Comparison of ENCODE assay signal across 32 cellular contexts in the genomic region with DNA sequence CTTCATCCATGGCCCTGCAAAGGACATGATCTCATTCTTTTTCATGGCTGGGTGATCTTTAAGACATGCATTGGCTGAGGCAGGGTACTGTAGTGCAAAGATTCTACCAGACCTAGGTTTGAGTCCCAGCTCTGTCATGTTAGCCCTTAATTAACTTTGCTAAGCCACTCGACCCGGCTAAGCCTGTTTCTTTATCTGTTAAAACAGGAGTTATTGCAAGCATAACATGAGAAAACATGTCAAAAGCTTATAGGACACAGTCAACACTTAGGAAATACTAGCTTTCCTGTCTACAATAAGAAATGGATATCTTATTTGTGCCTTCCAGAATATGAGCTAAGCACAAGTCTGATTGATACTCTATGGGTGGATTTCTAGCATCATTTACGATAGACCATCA.
"Had no signal": no experiment of that assay in that cellular context is flagged by ENCODE, and none has a peak within 500 bp of the region (broad histone marks: within the 10 kb centered on the region; RNA-seq: fewer than 3 reads in every experiment).

No MANE protein-coding gene starts in this region.

- H3K27me3 Mint-ChIP-seq: activated CD4-positive, alpha-beta memory T cell treated with anti-CD3 and anti-CD28 coated beads for 36 hours; activated CD4-positive, alpha-beta T cell treated with anti-CD3 and anti-CD28 coated beads for 36 hours; activated CD4-positive, alpha-beta T cell treated with anti-CD3 and anti-CD28 coated beads, Interleukin-2, amount 10 ng/mL, durations not matched to agents 24 days and 14 days; activated CD8-positive, alpha-beta memory T cell treated with anti-CD3 and anti-CD28 coated beads, Interleukin-2, amount 10 ng/mL, durations not matched to agents 7 days and 5 days; effector memory CD8-positive, alpha-beta T cell; T-helper 17 cell had no signal

- H3K9me3 ChIP-seq: gastrocnemius medialis had no signal

- H3K27ac ChIP-seq: ascending aorta, epithelial cell of prostate, foreskin keratinocyte, gastrocnemius medialis had no signal

- H3K36me3 Mint-ChIP-seq: activated CD4-positive, alpha-beta memory T cell treated with anti-CD3 and anti-CD28 coated beads for 36 hours; activated CD8-positive, alpha-beta memory T cell treated with anti-CD3 and anti-CD28 coated beads, Interleukin-2, amount 10 ng/mL, durations not matched to agents 7 days and 5 days; activated naive CD4-positive, alpha-beta T cell treated with anti-CD3 and anti-CD28 coated beads, Interleukin-2, amount 10 ng/mL, durations not matched to agents 7 days and 5 days; activated naive CD4-positive, alpha-beta T cell treated with anti-CD3 and anti-CD28 coated beads, Interleukin-2, amount 50 U/mL, for 72 hours; activated naive CD8-positive, alpha-beta T cell treated with anti-CD3 and anti-CD28 coated beads, Interleukin-2, amount 10 ng/mL, durations not matched to agents 7 days and 5 days; brain had no signal

- H3K36me3 ChIP-seq: ascending aorta, gastrocnemius medialis had no signal

- H3K27ac Mint-ChIP-seq: activated CD4-positive, alpha-beta memory T cell treated with anti-CD3 and anti-CD28 coated beads for 36 hours; activated CD4-positive, alpha-beta T cell treated with anti-CD3 and anti-CD28 coated beads for 36 hours; activated CD4-positive, alpha-beta T cell treated with anti-CD3 and anti-CD28 coated beads, Interleukin-2, amount 10 ng/mL, durations not matched to agents 24 days and 14 days; activated CD8-positive, alpha-beta memory T cell treated with anti-CD3 and anti-CD28 coated beads, Interleukin-2, amount 10 ng/mL, durations not matched to agents 7 days and 5 days; activated CD8-positive, alpha-beta T cell treated with anti-CD3 and anti-CD28 coated beads, Interleukin-2, amount 10 ng/mL, durations not matched to agents 7 days and 5 days; activated naive CD4-positive, alpha-beta T cell treated with anti-CD3 and anti-CD28 coated beads, Interleukin-2, amount 10 ng/mL, durations not matched to agents 7 days and 5 days; activated naive CD4-positive, alpha-beta T cell treated with anti-CD3 and anti-CD28 coated beads, Interleukin-2, amount 50 U/mL, for 72 hours; activated naive CD8-positive, alpha-beta T cell treated with anti-CD3 and anti-CD28 coated beads, Interleukin-2, amount 10 ng/mL, durations not matched to agents 7 days and 5 days; activated T-helper 1 cell treated with anti-CD3 and anti-CD28 coated beads, Interleukin-12 subunit alpha, Interleukin-12 subunit beta, Interleukin-2, Interleukin-4 antibody, amounts not matched to agents 30 ng/mL and 10 ng/mL and 1 ng/mL, durations not matched to agents 14 hours and 24 hours and 36 hours; activated T-helper 2 cell treated with anti-CD3 and anti-CD28 coated beads, Interferon-gamma antibody, Interleukin-2, Interleukin-4, amounts not matched to agents 10 μg/mL and 5 μg/mL and 100 μg/mL, durations not matched to agents 14 hours and 24 hours and 36 hours; brain; effector memory CD8-positive, alpha-beta T cell; T-helper 17 cell; T-helper 2 cell treated with Interferon-gamma antibody and Interleukin-4, amounts not matched to agents 5 μg/mL and 100 μg/mL, for 36 hours had no signal

- H3K9me3 Mint-ChIP-seq: activated CD4-positive, alpha-beta memory T cell treated with anti-CD3 and anti-CD28 coated beads for 36 hours; activated naive CD4-positive, alpha-beta T cell treated with anti-CD3 and anti-CD28 coated beads, Interleukin-2, amount 10 ng/mL, durations not matched to agents 7 days and 5 days; activated T-helper 1 cell treated with anti-CD3 and anti-CD28 coated beads, Interleukin-12 subunit alpha, Interleukin-12 subunit beta, Interleukin-2, Interleukin-4 antibody, amounts not matched to agents 30 ng/mL and 10 ng/mL and 1 ng/mL, durations not matched to agents 14 hours and 24 hours and 36 hours; activated T-helper 2 cell treated with anti-CD3 and anti-CD28 coated beads, Interferon-gamma antibody, Interleukin-2, Interleukin-4, amounts not matched to agents 10 μg/mL and 5 μg/mL and 100 μg/mL, durations not matched to agents 14 hours and 24 hours and 36 hours; T-helper 2 cell treated with Interferon-gamma antibody and Interleukin-4, amounts not matched to agents 5 μg/mL and 100 μg/mL, for 36 hours had no signal

- H3K4me3 ChIP-seq: ascending aorta, gastrocnemius medialis had no signal

- H3K4me3 Mint-ChIP-seq: activated CD4-positive, alpha-beta memory T cell treated with anti-CD3 and anti-CD28 coated beads for 36 hours; activated CD4-positive, alpha-beta T cell treated with anti-CD3 and anti-CD28 coated beads for 36 hours; activated CD4-positive, alpha-beta T cell treated with anti-CD3 and anti-CD28 coated beads, Interleukin-2, amount 10 ng/mL, durations not matched to agents 24 days and 14 days; activated CD8-positive, alpha-beta memory T cell treated with anti-CD3 and anti-CD28 coated beads, Interleukin-2, amount 10 ng/mL, durations not matched to agents 7 days and 5 days; activated CD8-positive, alpha-beta T cell treated with anti-CD3 and anti-CD28 coated beads, Interleukin-2, amount 10 ng/mL, durations not matched to agents 7 days and 5 days; activated naive CD4-positive, alpha-beta T cell treated with anti-CD3 and anti-CD28 coated beads, Interleukin-2, amount 10 ng/mL, durations not matched to agents 7 days and 5 days; activated naive CD8-positive, alpha-beta T cell treated with anti-CD3 and anti-CD28 coated beads, Interleukin-2, amount 10 ng/mL, durations not matched to agents 7 days and 5 days; activated T-helper 1 cell treated with anti-CD3 and anti-CD28 coated beads, Interleukin-12 subunit alpha, Interleukin-12 subunit beta, Interleukin-2, Interleukin-4 antibody, amounts not matched to agents 30 ng/mL and 10 ng/mL and 1 ng/mL, durations not matched to agents 14 hours and 24 hours and 36 hours; brain; effector memory CD8-positive, alpha-beta T cell; T-helper 17 cell; T-helper 2 cell treated with Interferon-gamma antibody and Interleukin-4, amounts not matched to agents 5 μg/mL and 100 μg/mL, for 36 hours had no signal

- H3K4me1 Mint-ChIP-seq: activated CD4-positive, alpha-beta T cell treated with anti-CD3 and anti-CD28 coated beads for 36 hours; activated CD4-positive, alpha-beta T cell treated with anti-CD3 and anti-CD28 coated beads, Interleukin-2, amount 10 ng/mL, durations not matched to agents 24 days and 14 days; activated CD8-positive, alpha-beta memory T cell treated with anti-CD3 and anti-CD28 coated beads, Interleukin-2, amount 10 ng/mL, durations not matched to agents 7 days and 5 days; activated naive CD4-positive, alpha-beta T cell treated with anti-CD3 and anti-CD28 coated beads, Interleukin-2, amount 10 ng/mL, durations not matched to agents 7 days and 5 days; activated naive CD8-positive, alpha-beta T cell treated with anti-CD3 and anti-CD28 coated beads, Interleukin-2, amount 10 ng/mL, durations not matched to agents 7 days and 5 days; brain; T-helper 17 cell had no signal

- FAIRE-seq: colon had no signal

- DNase-seq: activated CD4-positive, alpha-beta memory T cell treated with anti-CD3 and anti-CD28 coated beads for 36 hours; activated CD4-positive, alpha-beta T cell treated with anti-CD3 and anti-CD28 coated beads for 36 hours; activated CD4-positive, alpha-beta T cell treated with anti-CD3 and anti-CD28 coated beads, Interleukin-2, amount 10 ng/mL, durations not matched to agents 24 days and 14 days; activated CD4-positive, CD25-positive, alpha-beta regulatory T cell; activated CD4-positive, CD25-positive, alpha-beta regulatory T cell treated with anti-CD3 and anti-CD28 coated beads, Interleukin-2, amount 50 U/mL, for 72 hours; activated CD8-positive, alpha-beta memory T cell treated with anti-CD3 and anti-CD28 coated beads, Interleukin-2, amount 10 ng/mL, durations not matched to agents 7 days and 5 days; activated CD8-positive, alpha-beta memory T cell treated with anti-CD3 and anti-CD28 coated beads, Interleukin-2, amount 50 U/mL, for 4 hours; activated CD8-positive, alpha-beta T cell treated with anti-CD3 and anti-CD28 coated beads, Interleukin-2, amount 10 ng/mL, durations not matched to agents 7 days and 5 days; activated effector memory CD4-positive, alpha-beta T cell treated with anti-CD3 and anti-CD28 coated beads, Interleukin-2, amount 50 U/mL, for 16 hours; activated naive CD4-positive, alpha-beta T cell treated with anti-CD3 and anti-CD28 coated beads, Interleukin-2, amount 10 ng/mL, durations not matched to agents 7 days and 5 days; activated naive CD8-positive, alpha-beta T cell treated with anti-CD3 and anti-CD28 coated beads, Interleukin-2, amount 10 ng/mL, durations not matched to agents 7 days and 5 days; activated T-cell treated with anti-CD3 and anti-CD28 coated beads, Interleukin-2, amount 50 U/mL, for 1 hour; activated T-cell treated with anti-CD3 and anti-CD28 coated beads, Interleukin-2, amount 50 U/mL, for 48 hours; caudate nucleus; cortex of kidney; dermis blood vessel endothelial cell; effector CD4-positive, alpha-beta T cell; effector memory CD8-positive, alpha-beta T cell; foreskin keratinocyte; gastrocnemius medialis; glutamatergic neuron; T-helper 1 cell; T-helper 17 cell; T1000 had no signal

- H3K4me1 ChIP-seq: ascending aorta, gastrocnemius medialis had no signal

- H3K27me3 ChIP-seq: ascending aorta, foreskin keratinocyte, gastrocnemius medialis had no signal

- ATAC-seq: activated CD4-positive, alpha-beta T cell treated with anti-CD3 and anti-CD28 coated beads for 36 hours; activated CD8-positive, alpha-beta memory T cell treated with anti-CD3 and anti-CD28 coated beads, Interleukin-2, amount 10 ng/mL, durations not matched to agents 7 days and 5 days; activated CD8-positive, alpha-beta T cell treated with anti-CD3 and anti-CD28 coated beads, Interleukin-2, amount 10 ng/mL, durations not matched to agents 7 days and 5 days; activated naive CD4-positive, alpha-beta T cell treated with anti-CD3 and anti-CD28 coated beads, Interleukin-2, amount 50 U/mL, for 72 hours; effector memory CD8-positive, alpha-beta T cell; foreskin keratinocyte; gastrocnemius medialis; T-helper 17 cell had no signal
